Comparison of ENCODE assay signal across 11 cellular contexts in the genomic region with DNA sequence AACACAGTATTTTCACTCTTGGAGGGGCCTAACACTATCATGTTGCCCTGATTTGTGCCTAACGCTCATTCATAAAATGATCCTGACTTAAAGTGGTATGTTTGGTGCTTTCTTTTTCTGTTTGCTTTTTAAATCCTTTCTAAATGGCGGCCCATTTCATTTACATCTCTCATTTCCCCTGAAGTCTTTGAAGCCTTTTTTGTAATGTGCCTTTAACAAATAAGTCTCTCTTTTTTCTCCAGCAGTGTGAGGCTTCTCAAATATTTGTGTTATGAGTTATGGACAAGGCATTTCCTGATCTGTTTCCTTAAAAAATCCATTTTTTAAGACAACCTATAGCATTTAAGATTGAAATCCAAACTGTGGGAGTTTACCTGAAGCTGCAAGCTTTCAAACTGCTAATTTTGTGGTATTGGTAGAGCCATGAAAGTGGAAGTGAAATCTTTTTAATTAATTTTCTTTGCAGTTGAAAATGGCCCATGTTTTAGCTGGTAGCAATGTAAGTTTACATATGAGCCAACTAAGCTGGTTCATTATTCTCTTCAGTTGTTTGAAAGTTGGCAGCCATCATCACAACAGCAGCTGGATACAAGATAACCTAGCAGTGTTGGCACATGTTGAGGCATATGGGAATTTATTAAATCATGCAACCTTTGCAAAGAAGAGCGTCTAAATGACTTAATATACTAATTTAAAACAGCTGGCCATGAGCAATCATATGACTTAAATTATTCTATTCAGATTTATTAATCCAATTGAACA.
DNase-seq lines count a peak whose midpoint lies in the region; ATAC-seq and TF ChIP-seq lines count a peak whose summit lies in the region.
"Had no signal": no experiment of that assay in that cellular context is flagged by ENCODE, and none has a peak within 500 bp of the region (broad histone marks: within the 10 kb centered on the region; RNA-seq: fewer than 3 reads in every experiment).

No MANE protein-coding gene starts in this region.

- H3K36me3 ChIP-seq in OCI-LY3 (replicated peaks; ENCODE audit: low read depth, low read length) (peaks cover 2% of the 10 kb centered on the region), gastroesophageal sphincter (no peaks in the 10 kb centered on the region)

- no peak overlapping the region for H2AFZ ChIP-seq in OCI-LY3 (ENCODE audit: low read depth, low read length)

- peak overlapping the region; percentile 57 for H3K4me3 ChIP-seq in OCI-LY3 (ENCODE audit: low read length)
- H3K4me3 ChIP-seq in gastroesophageal sphincter = no peak overlapping the region

- H3K9me3 ChIP-seq in OCI-LY3 (ENCODE audit: insufficient read depth, low read length) = no peaks in the 10 kb centered on the region
- H3K9me3 ChIP-seq in gastroesophageal sphincter = no peaks in the 10 kb centered on the region

- H3K4me1 Mint-ChIP-seq in naive B cell (peaks cover 22 to 38% (median 29%) of the 10 kb centered on the region in 3 donors), natural killer cell (no peaks in the 10 kb centered on the region)
- H3K4me1 Mint-ChIP-seq in activated CD8-positive, alpha-beta T cell treated with anti-CD3 and anti-CD28 coated beads, Interleukin-2, amount 10 ng/mL, durations not matched to agents 7 days and 5 days (ENCODE audit: low read depth) = no peaks in the 10 kb centered on the region

- H3K27ac ChIP-seq in OCI-LY3 (ENCODE audit: low read length) (peak overlapping the region; percentile 95), gastroesophageal sphincter (peak overlapping the region in 1 of 4 donors; percentile 40)
- H3K27ac ChIP-seq: 22Rv1 had no signal

- TF ChIP-seq CTCF in OCI-LY3 (IDR thresholded peaks at IDR 0.05; ENCODE audit: low read depth, low read length) (no peak), gastroesophageal sphincter (IDR thresholded peaks at IDR 0.05) (no peak), natural killer cell (IDR thresholded peaks at IDR 0.05) (no peak)

- WGBS in gastroesophageal sphincter (ENCODE audit: low coverage in 1 of 2), 2 donors = 44 to 55% methylated on average over 3 of the region's 3 CpGs

- no peak for TF ChIP-seq POLR2A in gastroesophageal sphincter (IDR thresholded peaks at IDR 0.05)

- H3K27ac Mint-ChIP-seq in naive B cell (peak overlapping the region; percentile 58 to 85 (median 84)), natural killer cell (no peak overlapping the region)
- H3K27ac Mint-ChIP-seq in activated CD8-positive, alpha-beta T cell treated with anti-CD3 and anti-CD28 coated beads, Interleukin-2, amount 10 ng/mL, durations not matched to agents 7 days and 5 days = no peak overlapping the region
- H3K27ac Mint-ChIP-seq: T-helper 1 cell treated with Interleukin-12 subunit alpha and Interleukin-12 subunit beta and Interleukin-4 antibody, amounts not matched to agents 30 μg/mL and 1 μg/mL, for 36 hours had no signal

- no peaks in the 10 kb centered on the region for H3K9me3 Mint-ChIP-seq in naive B cell
- H3K9me3 Mint-ChIP-seq in activated CD8-positive, alpha-beta T cell treated with anti-CD3 and anti-CD28 coated beads, Interleukin-2, amount 10 ng/mL, durations not matched to agents 7 days and 5 days (ENCODE audit: insufficient read depth) = no peaks in the 10 kb centered on the region
- H3K9me3 Mint-ChIP-seq in natural killer cell = no peaks in the 10 kb centered on the region
- H3K9me3 Mint-ChIP-seq: T-helper 1 cell treated with Interleukin-12 subunit alpha and Interleukin-12 subunit beta and Interleukin-4 antibody, amounts not matched to agents 30 μg/mL and 1 μg/mL, for 36 hours had no signal

- no peak for TF ChIP-seq EP300 in gastroesophageal sphincter (IDR thresholded peaks at IDR 0.05)

- ATAC-seq in HG03064 (IDR thresholded peaks at IDR 0.05; ENCODE audit: low read depth, unreplicated experiment) = peak; percentile 70
- ATAC-seq in naive B cell (ENCODE audit: low read depth in 2 of 2) = peak; percentile 60 to 66
- no peak for ATAC-seq in gastroesophageal sphincter
- ATAC-seq in activated CD8-positive, alpha-beta T cell treated with anti-CD3 and anti-CD28 coated beads, Interleukin-2, amount 10 ng/mL, durations not matched to agents 7 days and 5 days = no peak
- no peak for ATAC-seq in natural killer cell

- POLR2A ChIA-PET in activated CD8-positive, alpha-beta T cell treated with anti-CD3 and anti-CD28 coated beads, Interleukin-2, amount 10 ng/mL, durations not matched to agents 7 days and 5 days (lab: Charles Lee) = no interaction called here

- H3K9ac ChIP-seq in OCI-LY3 (ENCODE audit: low read length) = peak overlapping the region; percentile 72

- no peaks in the 10 kb centered on the region for H3K79me2 ChIP-seq in OCI-LY3 (ENCODE audit: low read length)

- H3K4me3 Mint-ChIP-seq in naive B cell (peak overlapping the region; percentile 8 to 84 (median 53)), natural killer cell (no peak overlapping the region)
- no peak overlapping the region for H3K4me3 Mint-ChIP-seq in activated CD8-positive, alpha-beta T cell treated with anti-CD3 and anti-CD28 coated beads, Interleukin-2, amount 10 ng/mL, durations not matched to agents 7 days and 5 days
- H3K4me3 Mint-ChIP-seq: neural crest cell; T-helper 1 cell treated with Interleukin-12 subunit alpha and Interleukin-12 subunit beta and Interleukin-4 antibody, amounts not matched to agents 30 μg/mL and 1 μg/mL, for 36 hours had no signal

- intact Hi-C loops in natural killer cell (cut with micrococcal nuclease) = no loop called here

- no peaks in the 10 kb centered on the region for H4K20me1 ChIP-seq in OCI-LY3 (ENCODE audit: insufficient read depth, low read length)

- H3K27me3 ChIP-seq in OCI-LY3 (ENCODE audit: low read depth, low read length) (no peaks in the 10 kb centered on the region), gastroesophageal sphincter (no peaks in the 10 kb centered on the region)

- CTCF ChIA-PET in activated CD8-positive, alpha-beta T cell treated with anti-CD3 and anti-CD28 coated beads, Interleukin-2, amount 10 ng/mL, durations not matched to agents 7 days and 5 days (lab: Charles Lee) = no interaction called here

- H3K27me3 Mint-ChIP-seq in naive B cell (no peaks in the 10 kb centered on the region), natural killer cell (ENCODE audit: low read depth in 2 of 2) (no peaks in the 10 kb centered on the region)
- H3K27me3 Mint-ChIP-seq in activated CD8-positive, alpha-beta T cell treated with anti-CD3 and anti-CD28 coated beads, Interleukin-2, amount 10 ng/mL, durations not matched to agents 7 days and 5 days (ENCODE audit: low read depth) = no peaks in the 10 kb centered on the region

- H3K36me3 Mint-ChIP-seq in naive B cell = peaks cover 6 to 10% of the 10 kb centered on the region in 2 donors
- peaks cover 25% of the 10 kb centered on the region for H3K36me3 Mint-ChIP-seq in activated CD8-positive, alpha-beta T cell treated with anti-CD3 and anti-CD28 coated beads, Interleukin-2, amount 10 ng/mL, durations not matched to agents 7 days and 5 days (ENCODE audit: low read depth)
- H3K36me3 Mint-ChIP-seq in natural killer cell = peaks cover 16% of the 10 kb centered on the region

- H3K4me1 ChIP-seq in OCI-LY3 (ENCODE audit: low read length) (peaks cover 40% of the 10 kb centered on the region), gastroesophageal sphincter (peaks cover 0 to 44% (median 0%) of the 10 kb centered on the region in 3 donors)

- DNase-seq in NCI-H146 (lab: John Stamatoyannopoulos, UW) (peak; percentile 32), NCI-H146 treated with DMSO at 0.1 percent for 48 hours (lab: John Stamatoyannopoulos, UW; ENCODE audit: unreplicated experiment) (no peak), naive B cell (peak; percentile 25), natural killer cell (no peak)
- no peak for DNase-seq in activated CD8-positive, alpha-beta T cell treated with anti-CD3 and anti-CD28 coated beads, Interleukin-2, amount 10 ng/mL, durations not matched to agents 7 days and 5 days

- H3K4me2 ChIP-seq in OCI-LY3 (ENCODE audit: low read length) = peak overlapping the region; percentile 78

Comparison
In these comparisons a context has a peak if more than half of its experiments do, and no peak if none do; other contexts are left out.
1. DNase-seq: peak in NCI-H146 (single experiment) and naive B cell (single experiment); none in NCI-H146 treated with DMSO at 0.1 percent for 48 hours (single experiment), activated CD8-positive, alpha-beta T cell treated with anti-CD3 and anti-CD28 coated beads, Interleukin-2, amount 10 ng/mL, durations not matched to agents 7 days and 5 days (single experiment) and natural killer cell (single experiment).
2. ATAC-seq: peak in HG03064 (single experiment) and naive B cell (2 of 2); none in gastroesophageal sphincter (single experiment), activated CD8-positive, alpha-beta T cell treated with anti-CD3 and anti-CD28 coated beads, Interleukin-2, amount 10 ng/mL, durations not matched to agents 7 days and 5 days (single experiment) and natural killer cell (0 of 3).
3. H3K27ac Mint-ChIP-seq: peak in naive B cell (6 of 6); none in activated CD8-positive, alpha-beta T cell treated with anti-CD3 and anti-CD28 coated beads, Interleukin-2, amount 10 ng/mL, durations not matched to agents 7 days and 5 days (single experiment) and natural killer cell (0 of 2).
4. H3K4me3 Mint-ChIP-seq: peak in naive B cell (8 of 8); none in activated CD8-positive, alpha-beta T cell treated with anti-CD3 and anti-CD28 coated beads, Interleukin-2, amount 10 ng/mL, durations not matched to agents 7 days and 5 days (single experiment) and natural killer cell (single experiment).